In the genomic region with DNA sequence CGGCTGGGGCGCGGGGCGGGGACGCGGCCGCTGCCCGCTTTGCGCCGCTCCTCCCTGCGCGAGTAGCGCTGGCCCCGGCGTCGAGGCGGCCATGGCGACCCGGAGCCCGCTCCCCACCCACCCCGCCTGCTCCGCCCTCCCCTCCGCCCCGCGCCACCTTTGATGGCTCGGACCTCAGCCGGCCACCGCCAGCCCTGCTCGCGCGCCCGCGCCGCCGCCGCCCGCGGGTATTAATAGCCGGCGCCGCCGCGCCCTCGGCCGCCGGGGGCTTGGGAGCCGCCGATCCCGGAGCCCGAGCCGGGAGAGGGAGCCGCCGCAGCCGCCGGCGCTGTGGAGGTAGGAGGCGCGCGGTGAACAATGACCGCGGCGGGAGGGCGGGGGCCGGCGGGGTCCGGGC, we compare ENCODE assay signal across 8 cellular contexts. TPM values are rescaled to one million over a fixed set of nuclear protein-coding genes. Genes with fewer than 3 reads are reported as not detected.
A peak's percentile ranks its signal among the peaks of the same experiment; 100 is the strongest.
DNase-seq lines count a peak whose midpoint lies in the region; ATAC-seq, FAIRE-seq and TF ChIP-seq lines count a peak whose summit lies in the region.

No MANE protein-coding gene starts in this region.

- peak overlapping the region; percentile 69 for H3K4me3 ChIP-seq in fibroblast of mammary gland (ENCODE audit: control insufficient read depth, low read depth, low read length)

- H3K27ac Mint-ChIP-seq in immature natural killer cell: no peak overlapping the region

- no peak overlapping the region for H3K4me3 Mint-ChIP-seq in immature natural killer cell

- FAIRE-seq in GM19239 (lab: Jason Lieb, UNC): no peak

- ATAC-seq in HG03354 (IDR thresholded peaks at IDR 0.05; ENCODE audit: poor library complexity, severe bottlenecking, unreplicated experiment) (peak; percentile 38), sciatic nerve (peak; percentile 3)

- peaks cover 4 to 35% (median 10%) of the 10 kb centered on the region in 3 donors for H3K27me3 Mint-ChIP-seq in immature natural killer cell (ENCODE audit: low read depth in 3 of 3)

- TF ChIP-seq CTCF in fibroblast of mammary gland (conservative IDR thresholded peaks at IDR 0.05; ENCODE audit: control insufficient read depth, insufficient read depth, low read depth, low read length): no peak

- intact Hi-C loops in sciatic nerve (cut with DNase I): no loop called here

- peaks cover 0 to 1% (median 0%) of the 10 kb centered on the region in 6 donors for H3K9me3 Mint-ChIP-seq in immature natural killer cell

- H3K36me3 Mint-ChIP-seq in immature natural killer cell: no peaks in the 10 kb centered on the region

- DNase-seq in NCI-H1092 treated with DMSO at 0.1 percent for 48 hours (lab: John Stamatoyannopoulos, UW) (peak; percentile 81), NCI-H1092 (lab: John Stamatoyannopoulos, UW) (no peak), fibroblast of mammary gland (ENCODE audit: low read depth) (no peak), sciatic nerve (ENCODE audit: low spot score) (no peak), HT-29 (ENCODE audit: low spot score) (no peak), GM19239 (ENCODE audit: insufficient read length, low spot score) (no peak), immature natural killer cell (no peak)

- peaks cover 5 to 14% of the 10 kb centered on the region in 2 donors for H3K4me1 Mint-ChIP-seq in immature natural killer cell

RNA-seq across cellular contexts. Expression of gene FARP1, which starts 0.3 kb away (rescaled TPM):
- total RNA-seq in sciatic nerve: 35.4 TPM
- total RNA-seq in HT-29 (2014; rRNA removed; shearing (Covaris generic)): 46.4 and 49.0 TPM in 2 replicates
- polyA plus RNA-seq in immature natural killer cell: under 1 TPM; 0.09 to 0.72 (median 0.22) TPM

RNA-seq across cellular contexts. Expression of gene RNF113B, which starts 33.9 kb away (rescaled TPM):
- total RNA-seq in sciatic nerve: not detected
- not detected in 2 replicates for total RNA-seq in HT-29 (2014; rRNA removed; shearing (Covaris generic))
- not detected for polyA plus RNA-seq in immature natural killer cell
